6 cellular contexts compared by ENCODE assay signal in genomic region chr16:67174706-67175231, GRCh38. TPM values are rescaled to one million over a fixed set of nuclear protein-coding genes. Genes with fewer than 3 reads are reported as not detected.
A peak's percentile ranks its signal among the peaks of the same experiment; 100 is the strongest.
DNase-seq lines count a peak whose midpoint lies in the region; ATAC-seq and TF ChIP-seq lines count a peak whose summit lies in the region.

No MANE protein-coding gene starts in this region.

- POLR2A ChIA-PET in OCI-LY7 (lab: Charles Lee): interaction anchor here (0.7 to 1.0 kb wide), 2 partner anchors 14 to 222 kb away, joined by 3 to 4 read pairs; no protein-coding TSS in a partner anchor

- DNase-seq in OCI-LY7 (ENCODE audit: low spot score) (no peak), smooth muscle cell (lab: John Stamatoyannopoulos, UW; ENCODE audit: unreplicated experiment) (no peak)
- no peak for DNase-seq in activated CD4-positive, alpha-beta T cell treated with anti-CD3 and anti-CD28 coated beads for 1 hour

- no peak overlapping the region for H3K27ac ChIP-seq in OCI-LY7 (ENCODE audit: low read depth, low read length, poor library complexity, severe bottlenecking)
- H3K27ac ChIP-seq in smooth muscle cell (ENCODE audit: low read depth): no peak overlapping the region

- H3K9ac ChIP-seq in endocrine pancreas (ENCODE audit: control insufficient read depth, insufficient read depth, low read length) (peak overlapping the region; percentile 38), smooth muscle cell (ENCODE audit: low read depth) (no peak overlapping the region)

- TF ChIP-seq CTCF in OCI-LY7 (conservative IDR thresholded peaks at IDR 0.05; ENCODE audit: low read length): no peak
- no peak for TF ChIP-seq CTCF in smooth muscle cell (IDR thresholded peaks at IDR 0.05; ENCODE audit: borderline replicate concordance, insufficient read depth, poor library complexity, severe bottlenecking)

- WGBS in smooth muscle cell (ENCODE audit: low lambda C conversion rate): 85% methylated on average over 31 of the region's 31 CpGs

- peaks cover 4% of the 10 kb centered on the region for H3F3A ChIP-seq in smooth muscle cell (ENCODE audit: low read depth)

- H3K4me3 ChIP-seq in OCI-LY7 (ENCODE audit: low read depth, low read length, poor library complexity, severe bottlenecking) (no peak overlapping the region), endocrine pancreas (ENCODE audit: control insufficient read depth, insufficient read depth, low read length) (no peak overlapping the region), smooth muscle cell (peak overlapping the region; percentile 47)

- intact Hi-C loops in OCI-LY7 (cut with micrococcal nuclease; ENCODE audit: unreplicated experiment): no loop called here

- H4K20me1 ChIP-seq in OCI-LY7 (ENCODE audit: insufficient read depth, low read length) (no peaks in the 10 kb centered on the region), smooth muscle cell (ENCODE audit: low read depth) (peaks cover 33% of the 10 kb centered on the region)

- H3K79me2 ChIP-seq in OCI-LY7 (ENCODE audit: insufficient read depth, low read depth, low read length): no peaks in the 10 kb centered on the region
- H3K79me2 ChIP-seq in smooth muscle cell (ENCODE audit: low read depth): no peaks in the 10 kb centered on the region

- H3K4me2 ChIP-seq in OCI-LY7 (ENCODE audit: low read length): peak overlapping the region; percentile 65
- H3K4me2 ChIP-seq in smooth muscle cell: peak overlapping the region; percentile 82

- CTCF ChIA-PET in OCI-LY7 (lab: Charles Lee; ENCODE audit: unreplicated experiment): no interaction called here

- no peaks in the 10 kb centered on the region for H3K9me3 ChIP-seq in OCI-LY7 (ENCODE audit: low read length)
- no peaks in the 10 kb centered on the region for H3K9me3 ChIP-seq in endocrine pancreas (ENCODE audit: control insufficient read depth, low read length)
- no peaks in the 10 kb centered on the region for H3K9me3 ChIP-seq in smooth muscle cell (replicated peaks; ENCODE audit: low read depth)

- BruUV-seq in OCI-LY7 (replicated peaks; lab: Mats Ljungman, UMichigan): no TSS peak

- H3K36me3 ChIP-seq in OCI-LY7 (ENCODE audit: insufficient read depth, low read length) (no peaks in the 10 kb centered on the region), endocrine pancreas (ENCODE audit: control insufficient read depth, insufficient read depth, low read length) (no peaks in the 10 kb centered on the region), smooth muscle cell (ENCODE audit: low read depth) (no peaks in the 10 kb centered on the region)

- H3K4me1 ChIP-seq in OCI-LY7 (ENCODE audit: insufficient read depth, low read length, poor library complexity, severe bottlenecking) (peaks cover 32% of the 10 kb centered on the region), endocrine pancreas (ENCODE audit: control insufficient read depth, insufficient read depth, low read length) (no peaks in the 10 kb centered on the region), smooth muscle cell (ENCODE audit: low read depth) (peaks cover 16% of the 10 kb centered on the region)

- ATAC-seq in GM18909 (IDR thresholded peaks at IDR 0.05; ENCODE audit: poor library complexity, unreplicated experiment) (no peak), HG02970 (IDR thresholded peaks at IDR 0.05; ENCODE audit: low FRiP score, unreplicated experiment) (no peak)

- H2AFZ ChIP-seq in OCI-LY7 (ENCODE audit: low read length) (no peak overlapping the region), smooth muscle cell (ENCODE audit: low read depth) (no peak overlapping the region)

- H3K9me2 ChIP-seq in OCI-LY7 (ENCODE audit: insufficient read depth, low read length): no peaks in the 10 kb centered on the region

- H3K27me3 ChIP-seq in endocrine pancreas (ENCODE audit: control insufficient read depth, insufficient read depth, low read length) (no peaks in the 10 kb centered on the region), smooth muscle cell (ENCODE audit: low read depth) (no peaks in the 10 kb centered on the region)

RNA-seq across cellular contexts. Expression of gene NOL3, which starts 4.4 kb away (rescaled TPM):
- 1.1 and 2.2 TPM in 2 replicates for total RNA-seq in OCI-LY7 (2014; rRNA removed; shearing (Covaris generic))
- 4.1 and 4.4 TPM in 2 replicates for total RNA-seq in OCI-LY7 (2022)
- total RNA-seq in smooth muscle cell: 13.9 and 33.0 TPM in 2 replicates
- 36.4 and 47.8 TPM in 2 replicates for polyA plus RNA-seq in smooth muscle cell

RNA-seq across cellular contexts. Expression of gene MATCAP1, which starts 9.0 kb away (rescaled TPM):
- total RNA-seq in OCI-LY7 (2014; rRNA removed; shearing (Covaris generic)): 18.0 and 22.9 TPM in 2 replicates
- total RNA-seq in OCI-LY7 (2022) (39.6 and 42.3 TPM in 2 replicates), smooth muscle cell (24.0 and 31.8 TPM in 2 replicates)
- polyA plus RNA-seq in smooth muscle cell: 24.7 and 28.5 TPM in 2 replicates

RNA-seq across cellular contexts. Expression of gene HSF4, which starts 10.2 kb away (rescaled TPM):
- total RNA-seq in OCI-LY7 (2014; rRNA removed; shearing (Covaris generic)): 8.1 and 12.8 TPM in 2 replicates
- 16.2 and 17.0 TPM in 2 replicates for total RNA-seq in OCI-LY7 (2022)
- 2.9 and 6.1 TPM in 2 replicates for total RNA-seq in smooth muscle cell
- 2.9 and 3.9 TPM in 2 replicates for polyA plus RNA-seq in smooth muscle cell

RNA-seq across cellular contexts. Expression of gene FBXL8, which starts 15.0 kb away (rescaled TPM):
- 5.8 and 7.3 TPM in 2 replicates for total RNA-seq in OCI-LY7 (2014; rRNA removed; shearing (Covaris generic))
- 10.4 and 12.2 TPM in 2 replicates for total RNA-seq in OCI-LY7 (2022)
- total RNA-seq in smooth muscle cell: 1.9 and 7.7 TPM in 2 replicates
- 12.0 and 13.5 TPM in 2 replicates for polyA plus RNA-seq in smooth muscle cell

RNA-seq across cellular contexts. Expression of gene TRADD, which starts 15.1 kb away (rescaled TPM):
- 11.3 and 11.6 TPM in 2 replicates for total RNA-seq in OCI-LY7 (2014; rRNA removed; shearing (Covaris generic))
- total RNA-seq in OCI-LY7 (2022) (15.4 and 16.7 TPM in 2 replicates), smooth muscle cell (11.8 and 12.5 TPM in 2 replicates)
- polyA plus RNA-seq in smooth muscle cell: 27.2 and 35.4 TPM in 2 replicates
